Comparison of ENCODE assay signal across 8 cellular contexts in genomic region chr6:111642463-111643158, GRCh38. TPM values are rescaled to one million over a fixed set of nuclear protein-coding genes. Genes with fewer than 3 reads are reported as not detected.
DNase-seq lines count a peak whose midpoint lies in the region; ATAC-seq and TF ChIP-seq lines count a peak whose summit lies in the region.

No MANE protein-coding gene starts in this region.

- peak; percentile 40 to 72 for DNase-seq in NCI-H524 (lab: John Stamatoyannopoulos, UW)
- DNase-seq in NCI-H524 treated with DMSO at 0.1 percent for 48 hours (lab: John Stamatoyannopoulos, UW): no peak
- peak; percentile 50 to 63 for DNase-seq in NOMO-1 (lab: John Stamatoyannopoulos, UW; ENCODE audit: unreplicated experiment in 2 of 2)
- DNase-seq in astrocyte of the cerebellum (ENCODE audit: low read depth): peak; percentile 39
- peak in 28 of 51 donors; percentile 5 to 66 (median 33) for DNase-seq in hypothalamus (lab: John Stamatoyannopoulos, UW)
- no peak for DNase-seq in spleen

- no peak for TF ChIP-seq POLR2A in spleen (IDR thresholded peaks at IDR 0.05)

- no peaks in the 10 kb centered on the region for H3K27me3 ChIP-seq in spleen (replicated peaks in 1 of 7)

- TF ChIP-seq CTCF in astrocyte of the cerebellum (IDR thresholded peaks at IDR 0.05; ENCODE audit: low read depth, low read length, missing control alignments): peak; percentile 77
- peak in 10 of 11 experiments; percentile 23 to 68 (median 49) for TF ChIP-seq CTCF in spleen (IDR thresholded peaks at IDR 0.05 in 8 of 11, conservative IDR thresholded peaks at IDR 0.05 in 3 of 11)

- WGBS in spleen, 5 donors: 39 to 44% (median 39%) methylated on average over 7 of the region's 7 CpGs

- intact Hi-C loops in spleen (cut with DNase I; ENCODE audit: low total_unique reads): no loop called here

- no peaks in the 10 kb centered on the region for H3K36me3 ChIP-seq in spleen

- peaks cover 0 to 5% (median 0%) of the 10 kb centered on the region in 8 donors for H3K9me3 ChIP-seq in spleen

- in situ Hi-C loops in astrocyte of the cerebellum (cut with HindIII; ENCODE audit: low sequenced_read_pairs): no loop called here

- no peak overlapping the region for H3K4me3 ChIP-seq in astrocyte of the cerebellum (ENCODE audit: low read depth, low read length)
- no peak overlapping the region for H3K4me3 ChIP-seq in spleen

- no peak overlapping the region for H3K27ac ChIP-seq in spleen

- peaks cover 0 to 6% (median 0%) of the 10 kb centered on the region in 6 donors for H3K4me1 ChIP-seq in spleen

- ATAC-seq in HG02610 (IDR thresholded peaks at IDR 0.05; ENCODE audit: unreplicated experiment) (peak; percentile 58), GM21390 (IDR thresholded peaks at IDR 0.05; ENCODE audit: unreplicated experiment) (no peak)

RNA-seq across cellular contexts. Expression of gene TRAF3IP2, which starts 36.9 kb away (rescaled TPM):
- 10 to 100 TPM in 6 of 7 donors, 1 to 10 TPM in 1; 9.4 to 26.0 (median 15.2) TPM for total RNA-seq in spleen
- 10 to 100 TPM; 18.5 to 30.1 (median 25.6) TPM for polyA plus RNA-seq in spleen

Comparison
In these comparisons a context has a peak if more than half of its experiments do, and no peak if none do; other contexts are left out.
1. DNase-seq: peak in NCI-H524 (2 of 2), NOMO-1 (2 of 2), astrocyte of the cerebellum (single experiment) and hypothalamus (28 of 51); none in NCI-H524 treated with DMSO at 0.1 percent for 48 hours (single experiment) and spleen (single experiment).